Comparison of ENCODE assay signal across 8 cellular contexts in genomic region chr11:119726585-119727522, GRCh38. TPM values are rescaled to one million over a fixed set of nuclear protein-coding genes. Genes with fewer than 3 reads are reported as not detected.
DNase-seq lines count a peak whose midpoint lies in the region; ATAC-seq and TF ChIP-seq lines count a peak whose summit lies in the region.

No MANE protein-coding gene starts in this region.

- H3K27ac ChIP-seq in iPS-18a (ENCODE audit: low read length), result no peak overlapping the region

- POLR2A ChIA-PET in activated B cell treated with CpG ODN at 0.5 μM for 24 hours (lab: Charles Lee), result interaction anchor here (1.2 to 3.9 kb wide), 3 partner anchors 25 to 353 kb away, joined by 3 to 58 read pairs (median 4); no protein-coding TSS in a partner anchor

- no peaks in the 10 kb centered on the region for H3K9me3 Mint-ChIP-seq in activated B cell treated with CpG ODN at 0.5 μM for 24 hours
- H3K9me3 Mint-ChIP-seq in stimulated activated memory B cell treated with anti-CD40 and anti-IgM and Interleukin-4, amounts not matched to agents 10 μg/mL and 1 μg/mL and 100 μg/mL, for 72 hours, result no peaks in the 10 kb centered on the region

- H3K4me1 Mint-ChIP-seq in activated B cell treated with CpG ODN at 0.5 μM for 24 hours, result peaks cover 38% of the 10 kb centered on the region
- peaks cover 46% of the 10 kb centered on the region for H3K4me1 Mint-ChIP-seq in stimulated activated memory B cell treated with anti-CD40 and anti-IgM and Interleukin-4, amounts not matched to agents 10 μg/mL and 1 μg/mL and 100 μg/mL, for 72 hours

- H3K4me3 Mint-ChIP-seq in activated B cell treated with CpG ODN at 0.5 μM for 24 hours, result peak overlapping the region; percentile 94
- H3K4me3 Mint-ChIP-seq in stimulated activated memory B cell treated with anti-CD40 and anti-IgM and Interleukin-4, amounts not matched to agents 10 μg/mL and 1 μg/mL and 100 μg/mL, for 72 hours, result peak overlapping the region; percentile 3

- peaks cover 1% of the 10 kb centered on the region for H3K36me3 Mint-ChIP-seq in activated B cell treated with CpG ODN at 0.5 μM for 24 hours (ENCODE audit: low read depth)
- no peaks in the 10 kb centered on the region for H3K36me3 Mint-ChIP-seq in stimulated activated memory B cell treated with anti-CD40 and anti-IgM and Interleukin-4, amounts not matched to agents 10 μg/mL and 1 μg/mL and 100 μg/mL, for 72 hours

- ATAC-seq in activated B cell treated with CpG ODN at 0.5 μM for 24 hours (ENCODE audit: low read depth) (no peak), GM19395 (IDR thresholded peaks at IDR 0.05; ENCODE audit: unreplicated experiment) (no peak)
- ATAC-seq in stimulated activated memory B cell treated with anti-CD40 and anti-IgM and Interleukin-4, amounts not matched to agents 10 μg/mL and 1 μg/mL and 100 μg/mL, for 72 hours, result no peak

- DNase-seq in DMS53 (lab: John Stamatoyannopoulos, UW) (peak; percentile 35), DMS53 treated with DMSO at 0.1 percent for 48 hours (lab: John Stamatoyannopoulos, UW; ENCODE audit: unreplicated experiment) (no peak), activated B cell treated with CpG ODN at 0.5 μM for 24 hours (no peak), AG08396 (ENCODE audit: low spot score) (no peak)
- DNase-seq in activated effector memory CD4-positive, alpha-beta T cell treated with Interleukin-2 at 50 U/mL for 16 hours, result no peak

- peak overlapping the region; percentile 71 for H3K9ac ChIP-seq in iPS-18a (ENCODE audit: low read length)

- no peak overlapping the region for H3K27ac Mint-ChIP-seq in activated B cell treated with CpG ODN at 0.5 μM for 24 hours
- H3K27ac Mint-ChIP-seq in stimulated activated memory B cell treated with anti-CD40 and anti-IgM and Interleukin-4, amounts not matched to agents 10 μg/mL and 1 μg/mL and 100 μg/mL, for 72 hours, result no peak overlapping the region

- H3K9me3 ChIP-seq in iPS-18a (ENCODE audit: control insufficient read depth, low read depth, low read length), result no peaks in the 10 kb centered on the region

- peaks cover 9% of the 10 kb centered on the region for H3K27me3 ChIP-seq in iPS-18a (ENCODE audit: control insufficient read depth, insufficient read depth, low read length)

- H3K36me3 ChIP-seq in iPS-18a (ENCODE audit: control insufficient read depth, low read depth, low read length), result no peaks in the 10 kb centered on the region

- peaks cover 48% of the 10 kb centered on the region for H3K4me1 ChIP-seq in iPS-18a (ENCODE audit: control insufficient read depth, low read depth, low read length)

- no peak for TF ChIP-seq CTCF in activated B cell treated with CpG ODN at 0.5 μM for 24 hours (IDR thresholded peaks at IDR 0.05)

- peaks cover 21% of the 10 kb centered on the region for H3K27me3 Mint-ChIP-seq in activated B cell treated with CpG ODN at 0.5 μM for 24 hours
- H3K27me3 Mint-ChIP-seq in stimulated activated memory B cell treated with anti-CD40 and anti-IgM and Interleukin-4, amounts not matched to agents 10 μg/mL and 1 μg/mL and 100 μg/mL, for 72 hours, result peaks cover 47% of the 10 kb centered on the region

- intact Hi-C loops in activated B cell treated with CpG ODN at 0.5 μM for 24 hours (cut with micrococcal nuclease), result loop anchor here (2.0 to 5.0 kb wide), 2 partner anchors 14 to 195 kb away; no protein-coding TSS in a partner anchor

- CTCF ChIA-PET in activated B cell treated with CpG ODN at 0.5 μM for 24 hours (lab: Charles Lee), result interaction anchor here (1.1 to 4.2 kb wide), 2 partner anchors 56 to 382 kb away, joined by 3 to 117 read pairs; no protein-coding TSS in a partner anchor

- peak overlapping the region; percentile 86 for H3K4me3 ChIP-seq in iPS-18a (ENCODE audit: low read length)

RNA-seq across cellular contexts. Expression of gene NECTIN1, which starts 2.1 kb away (rescaled TPM):
- 36.4 and 36.7 TPM in 2 replicates for total RNA-seq in activated B cell treated with CpG ODN at 0.5 μM for 24 hours
